Comparison of ENCODE assay signal across 29 cellular contexts in genomic region chr9:138105561-138106505, GRCh38.
DNase-seq lines count a peak whose midpoint lies in the region; ATAC-seq and TF ChIP-seq lines count a peak whose summit lies in the region.
"Had no signal": no experiment of that assay in that cellular context is flagged by ENCODE, and none has a peak within 500 bp of the region (broad histone marks: within the 10 kb centered on the region; RNA-seq: fewer than 3 reads in every experiment).

No MANE protein-coding gene starts in this region.

- no peak overlapping the region for H3K14ac ChIP-seq in H9 (ENCODE audit: insufficient read depth, low read length)

- H3K4ac ChIP-seq in H9 (ENCODE audit: low read depth, low read length), result no peak overlapping the region

- H3K27ac Mint-ChIP-seq in H9, result no peak overlapping the region; a peak in 1 of 7 replicates
- H3K27ac Mint-ChIP-seq in type B pancreatic cell, result no peak overlapping the region
- H3K27ac Mint-ChIP-seq: activated naive CD8-positive, alpha-beta T cell treated with anti-CD3 and anti-CD28 coated beads, Interleukin-2, amount 50 U/mL, for 24 hours; CD8-positive, alpha-beta T cell; nephron had no signal

- no peaks in the 10 kb centered on the region for H3K79me1 ChIP-seq in H9 (ENCODE audit: insufficient read depth, low read depth, low read length, poor library complexity, severe bottlenecking)

- no peak overlapping the region for H3K4me3 ChIP-seq in thyroid gland (replicated peaks in 1 of 3)
- H3K4me3 ChIP-seq: lower lobe of right lung, mucosa of descending colon, ovary, thoracic aorta had no signal

- no CpG with 5 or more reads among the region's 26 CpGs for WGBS in H9 (ENCODE audit: extremely low coverage, insufficient read length, low lambda C conversion rate)
- WGBS in thyroid gland, 2 donors, result 89 to 92% methylated on average over 16 to 21 of the region's 26 CpGs

- H3K4me3 Mint-ChIP-seq in H9 (no peak overlapping the region), type B pancreatic cell (no peak overlapping the region)
- H3K4me3 Mint-ChIP-seq: activated naive CD8-positive, alpha-beta T cell treated with anti-CD3 and anti-CD28 coated beads, Interleukin-2, amount 50 U/mL, for 24 hours; activated T-cell treated with anti-CD3 and anti-CD28 coated beads, Interleukin-2, amount 50 U/mL, for 4 hours; CD8-positive, alpha-beta T cell; nephron had no signal

- H3K18ac ChIP-seq in H9 (ENCODE audit: insufficient read length, low read depth, low read length), result no peak overlapping the region

- H3K23me2 ChIP-seq in H9 (ENCODE audit: insufficient read length, low read depth, low read length, poor library complexity, severe bottlenecking), result no peaks in the 10 kb centered on the region

- H4K5ac ChIP-seq in H9 (ENCODE audit: insufficient read length, low read depth, low read length), result no peak overlapping the region

- H3K27me3 ChIP-seq in H9 (ENCODE audit: insufficient read depth, low read length) (no peaks in the 10 kb centered on the region), thyroid gland (no peaks in the 10 kb centered on the region)
- H3K27me3 ChIP-seq: BE2C, ovary had no signal

- no peaks in the 10 kb centered on the region for H3K36me3 ChIP-seq in thyroid gland
- H3K36me3 ChIP-seq: BE2C, lower lobe of right lung, ovary, thoracic aorta had no signal

- H3K4me1 ChIP-seq in H9 (ENCODE audit: insufficient read depth, low read length) (no peaks in the 10 kb centered on the region), thyroid gland (no peaks in the 10 kb centered on the region)
- H3K4me1 ChIP-seq: BE2C, lower lobe of right lung had no signal

- no peak overlapping the region for H3K4me2 ChIP-seq in H9 (ENCODE audit: insufficient read depth, insufficient read length, low read length)
- H3K4me2 ChIP-seq: KMS-11 had no signal

- H3K27me3 Mint-ChIP-seq in H9 (ENCODE audit: low read depth) (peaks cover 2% of the 10 kb centered on the region), type B pancreatic cell (no peaks in the 10 kb centered on the region)

- H3K4me1 Mint-ChIP-seq in H9, result peaks cover 5 to 6% of the 10 kb centered on the region in 2 experiments; a peak in 3 of 4 replicates
- no peaks in the 10 kb centered on the region for H3K4me1 Mint-ChIP-seq in type B pancreatic cell (ENCODE audit: unreplicated experiment)
- H3K4me1 Mint-ChIP-seq: activated naive CD8-positive, alpha-beta T cell treated with anti-CD3 and anti-CD28 coated beads, Interleukin-2, amount 50 U/mL, for 24 hours; nephron had no signal

- H2AK5ac ChIP-seq in H9 (ENCODE audit: insufficient read length, low read length), result no peak overlapping the region

- H2BK120ac ChIP-seq in H9 (ENCODE audit: low read depth, low read length, poor library complexity, severe bottlenecking), result no peak overlapping the region

- H3K9me3 ChIP-seq in H9 (ENCODE audit: control insufficient read depth, low read depth, low read length) (no peaks in the 10 kb centered on the region), thyroid gland (no peaks in the 10 kb centered on the region)
- H3K9me3 ChIP-seq: BE2C, lower lobe of right lung, mucosa of descending colon, ovary, thoracic aorta had no signal

- TF ChIP-seq POLR2A in thyroid gland (IDR thresholded peaks at IDR 0.05), result no peak

- TF ChIP-seq CTCF in H9 (conservative IDR thresholded peaks at IDR 0.05), result no peak
- TF ChIP-seq CTCF in type B pancreatic cell (conservative IDR thresholded peaks at IDR 0.05), result no peak
- TF ChIP-seq CTCF in thyroid gland (IDR thresholded peaks at IDR 0.05), result no peak

- no peak overlapping the region for H3K23ac ChIP-seq in H9 (ENCODE audit: insufficient read length, low read depth, low read length)

- H2BK20ac ChIP-seq in H9 (ENCODE audit: low read depth, low read length, poor library complexity, severe bottlenecking), result no peak overlapping the region

- no peak overlapping the region for H4K8ac ChIP-seq in H9 (replicated peaks; ENCODE audit: insufficient read length, low read depth, low read length)

- no peak overlapping the region for H3K9ac ChIP-seq in H9 (ENCODE audit: extremely low read depth, insufficient read length, low read length)
- H3K9ac ChIP-seq: KMS-11 had no signal

- no peak overlapping the region for H4K91ac ChIP-seq in H9 (ENCODE audit: insufficient read length, low read depth, low read length)

- H3K36me3 Mint-ChIP-seq in H9 (ENCODE audit: insufficient read depth in 1 of 3, low read depth in 3 of 3), result peaks cover 2 to 5% (median 4%) of the 10 kb centered on the region in 3 experiments; a peak in 5 of 7 replicates
- no peaks in the 10 kb centered on the region for H3K36me3 Mint-ChIP-seq in type B pancreatic cell
- H3K36me3 Mint-ChIP-seq: CD8-positive, alpha-beta T cell had no signal

- H4K20me1 ChIP-seq in H9 (ENCODE audit: control insufficient read depth, insufficient read depth, insufficient read length), result no peaks in the 10 kb centered on the region

- intact Hi-C loops in thyroid gland (cut with DNase I), result no loop called here

- no peak overlapping the region for H2AFZ ChIP-seq in H9 (ENCODE audit: low read length)

- ATAC-seq in left lobe of liver, result no peak
- ATAC-seq: activated naive CD8-positive, alpha-beta T cell treated with anti-CD3 and anti-CD28 coated beads, Interleukin-2, amount 50 U/mL, for 24 hours; activated T-cell treated with anti-CD3 and anti-CD28 coated beads, Interleukin-2, amount 50 U/mL, for 4 hours; CD8-positive, alpha-beta T cell; mucosa of descending colon; Right ventricle myocardium inferior had no signal

- H2BK5ac ChIP-seq in H9 (ENCODE audit: insufficient read length, low read length), result no peak overlapping the region

- H3K9me3 Mint-ChIP-seq in H9 (peaks cover 6 to 29% of the 10 kb centered on the region in 2 experiments), type B pancreatic cell (no peaks in the 10 kb centered on the region)
- H3K9me3 Mint-ChIP-seq: activated naive CD8-positive, alpha-beta T cell treated with anti-CD3 and anti-CD28 coated beads, Interleukin-2, amount 50 U/mL, for 24 hours; activated T-cell treated with anti-CD3 and anti-CD28 coated beads, Interleukin-2, amount 50 U/mL, for 4 hours; CD8-positive, alpha-beta T cell had no signal

- no peak overlapping the region for H3T11ph ChIP-seq in H9 (ENCODE audit: low read length)

- H2BK15ac ChIP-seq in H9 (ENCODE audit: low read depth, low read length), result no peak overlapping the region

- peak; percentile 49 for DNase-seq in activated effector memory CD4-positive, alpha-beta T cell treated with anti-CD3 and anti-CD28 coated beads, Interleukin-2, amount 50 U/mL, for 16 hours
- DNase-seq in activated effector memory CD4-positive, alpha-beta T cell treated with Interleukin-2 at 50 U/mL for 16 hours, result no peak
- DNase-seq in H9, result peak; percentile 12
- DNase-seq in left lobe of liver (ENCODE audit: low spot score), result peak; percentile 30
- peak; percentile 67 for DNase-seq in type B pancreatic cell (ENCODE audit: extremely low spot score, unreplicated experiment)
- no peak for DNase-seq in NCI-H524 (lab: John Stamatoyannopoulos, UW)
- no peak for DNase-seq in activated CD4-positive, alpha-beta T cell treated with anti-CD3 and anti-CD28 coated beads for 1 hour
- DNase-seq in thyroid gland, result no peak
- DNase-seq: activated naive CD4-positive, alpha-beta T cell; activated naive CD8-positive, alpha-beta T cell treated with anti-CD3 and anti-CD28 coated beads, Interleukin-2, amount 50 U/mL, for 24 hours; activated T-cell treated with anti-CD3 and anti-CD28 coated beads, Interleukin-2, amount 50 U/mL, for 4 hours; BE2C; caudate nucleus; CD8-positive, alpha-beta T cell; lower lobe of right lung; mucosa of descending colon; NCI-H1417 treated with DMSO at 0.1 percent for 48 hours; NCI-H2081; NCI-H226; NCI-H69; retina; small intestine; stimulated activated naive CD4-positive, alpha-beta T cell; T-helper 2 cell had no signal

- H3K27ac ChIP-seq in H9 (ENCODE audit: insufficient read length, low read depth, low read length) (no peak overlapping the region), thyroid gland (no peak overlapping the region)
- H3K27ac ChIP-seq: KMS-11, lower lobe of right lung, ovary, thoracic aorta had no signal

- H3K79me2 ChIP-seq in H9 (ENCODE audit: insufficient read depth, low read length), result no peaks in the 10 kb centered on the region

- no peak overlapping the region for H2BK12ac ChIP-seq in H9 (ENCODE audit: insufficient read length, low read depth, low read length)

- H3K56ac ChIP-seq in H9 (ENCODE audit: insufficient read length, low read depth, low read length), result no peak overlapping the region

Comparison
In these comparisons a context has a peak if more than half of its experiments do, and no peak if none do; other contexts are left out.
1. DNase-seq: peak in activated effector memory CD4-positive, alpha-beta T cell treated with anti-CD3 and anti-CD28 coated beads, Interleukin-2, amount 50 U/mL, for 16 hours (single experiment), H9 (single experiment), left lobe of liver (single experiment) and type B pancreatic cell (single experiment); none in activated effector memory CD4-positive, alpha-beta T cell treated with Interleukin-2 at 50 U/mL for 16 hours (single experiment), NCI-H524 (0 of 2), activated CD4-positive, alpha-beta T cell treated with anti-CD3 and anti-CD28 coated beads for 1 hour (single experiment) and thyroid gland (0 of 2).